ENCODE assay signal across 1 cellular context in the genomic region with DNA sequence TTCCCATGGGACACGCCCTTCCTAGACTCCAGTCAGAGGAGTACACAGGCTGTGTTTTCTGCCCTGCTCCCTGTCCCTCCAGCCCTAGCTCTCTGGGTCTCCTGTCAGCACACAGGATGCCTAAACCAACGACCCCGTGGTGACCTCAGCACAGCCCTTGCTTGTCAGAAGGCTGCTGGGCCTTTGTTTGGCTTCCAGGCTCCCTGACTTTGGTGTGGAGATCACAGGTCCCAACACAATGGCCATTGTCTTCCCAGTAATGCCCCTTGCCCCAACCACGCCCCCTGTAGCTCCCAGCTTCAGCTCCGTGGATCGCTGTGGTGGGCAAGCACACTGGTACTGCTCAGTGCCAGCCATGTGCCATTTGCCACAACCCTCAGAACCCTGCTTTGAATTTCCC.
TF ChIP-seq lines count a peak whose summit lies in the region.

No MANE protein-coding gene starts in this region.

TF ChIP-seq in HepG2, 621 proteins besides CTCF, POLR2A, EP300 and RAD21 (continued from another document):
- TF ChIP-seq, protein P1, sequence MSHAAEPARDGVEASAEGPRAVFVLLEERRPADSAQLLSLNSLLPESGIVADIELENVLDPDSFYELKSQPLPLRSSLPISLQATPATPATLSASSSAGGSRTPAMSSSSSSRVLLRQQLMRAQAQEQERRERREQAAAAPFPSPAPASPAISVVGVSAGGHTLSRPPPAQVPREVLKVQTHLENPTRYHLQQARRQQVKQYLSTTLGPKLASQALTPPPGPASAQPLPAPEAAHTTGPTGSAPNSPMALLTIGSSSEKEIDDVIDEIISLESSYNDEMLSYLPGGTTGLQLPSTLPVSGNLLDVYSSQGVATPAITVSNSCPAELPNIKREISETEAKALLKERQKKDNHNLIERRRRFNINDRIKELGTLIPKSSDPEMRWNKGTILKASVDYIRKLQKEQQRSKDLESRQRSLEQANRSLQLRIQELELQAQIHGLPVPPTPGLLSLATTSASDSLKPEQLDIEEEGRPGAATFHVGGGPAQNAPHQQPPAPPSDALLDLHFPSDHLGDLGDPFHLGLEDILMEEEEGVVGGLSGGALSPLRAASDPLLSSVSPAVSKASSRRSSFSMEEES (CRISPR knock-in tag; IDR thresholded peaks at IDR 0.05): no peak
- TF ChIP-seq ZNF557 (CRISPR knock-in tag; IDR thresholded peaks at IDR 0.05): no peak
- TF ChIP-seq SALL1 (CRISPR knock-in tag; IDR thresholded peaks at IDR 0.05): no peak
- TF ChIP-seq, protein P2, sequence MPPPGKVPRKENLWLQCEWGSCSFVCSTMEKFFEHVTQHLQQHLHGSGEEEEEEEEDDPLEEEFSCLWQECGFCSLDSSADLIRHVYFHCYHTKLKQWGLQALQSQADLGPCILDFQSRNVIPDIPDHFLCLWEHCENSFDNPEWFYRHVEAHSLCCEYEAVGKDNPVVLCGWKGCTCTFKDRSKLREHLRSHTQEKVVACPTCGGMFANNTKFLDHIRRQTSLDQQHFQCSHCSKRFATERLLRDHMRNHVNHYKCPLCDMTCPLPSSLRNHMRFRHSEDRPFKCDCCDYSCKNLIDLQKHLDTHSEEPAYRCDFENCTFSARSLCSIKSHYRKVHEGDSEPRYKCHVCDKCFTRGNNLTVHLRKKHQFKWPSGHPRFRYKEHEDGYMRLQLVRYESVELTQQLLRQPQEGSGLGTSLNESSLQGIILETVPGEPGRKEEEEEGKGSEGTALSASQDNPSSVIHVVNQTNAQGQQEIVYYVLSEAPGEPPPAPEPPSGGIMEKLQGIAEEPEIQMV (CRISPR knock-in tag; IDR thresholded peaks at IDR 0.05; ENCODE audit: low read depth): no peak
- peak; percentile 95 for TF ChIP-seq SOX5 (CRISPR knock-in tag; IDR thresholded peaks at IDR 0.05; ENCODE audit: borderline replicate concordance)
- no peak for TF ChIP-seq SP140L (CRISPR knock-in tag; IDR thresholded peaks at IDR 0.05; ENCODE audit: borderline replicate concordance)
- TF ChIP-seq SP5 (CRISPR knock-in tag; IDR thresholded peaks at IDR 0.05; ENCODE audit: borderline replicate concordance, low read depth): 0 out of 2 replicates have a peak, but pooled peaks have one; percentile 10
- no peak for TF ChIP-seq SIX1 (CRISPR knock-in tag; IDR thresholded peaks at IDR 0.05; ENCODE audit: borderline replicate concordance)
- TF ChIP-seq MEF2D (CRISPR knock-in tag; IDR thresholded peaks at IDR 0.05): no peak
- no peak for TF ChIP-seq ZNF235 (CRISPR knock-in tag; IDR thresholded peaks at IDR 0.05; ENCODE audit: borderline replicate concordance)
- TF ChIP-seq, protein P3, sequence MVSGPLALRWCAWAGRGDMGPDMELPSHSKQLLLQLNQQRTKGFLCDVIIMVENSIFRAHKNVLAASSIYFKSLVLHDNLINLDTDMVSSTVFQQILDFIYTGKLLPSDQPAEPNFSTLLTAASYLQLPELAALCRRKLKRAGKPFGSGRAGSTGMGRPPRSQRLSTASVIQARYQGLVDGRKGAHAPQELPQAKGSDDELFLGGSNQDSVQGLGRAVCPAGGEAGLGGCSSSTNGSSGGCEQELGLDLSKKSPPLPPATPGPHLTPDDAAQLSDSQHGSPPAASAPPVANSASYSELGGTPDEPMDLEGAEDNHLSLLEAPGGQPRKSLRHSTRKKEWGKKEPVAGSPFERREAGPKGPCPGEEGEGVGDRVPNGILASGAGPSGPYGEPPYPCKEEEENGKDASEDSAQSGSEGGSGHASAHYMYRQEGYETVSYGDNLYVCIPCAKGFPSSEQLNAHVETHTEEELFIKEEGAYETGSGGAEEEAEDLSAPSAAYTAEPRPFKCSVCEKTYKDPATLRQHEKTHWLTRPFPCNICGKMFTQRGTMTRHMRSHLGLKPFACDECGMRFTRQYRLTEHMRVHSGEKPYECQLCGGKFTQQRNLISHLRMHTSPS (CRISPR knock-in tag; IDR thresholded peaks at IDR 0.05; ENCODE audit: low read depth): peak; percentile 22; the same call in 1 of the 2 replicates
- TF ChIP-seq, protein P4, sequence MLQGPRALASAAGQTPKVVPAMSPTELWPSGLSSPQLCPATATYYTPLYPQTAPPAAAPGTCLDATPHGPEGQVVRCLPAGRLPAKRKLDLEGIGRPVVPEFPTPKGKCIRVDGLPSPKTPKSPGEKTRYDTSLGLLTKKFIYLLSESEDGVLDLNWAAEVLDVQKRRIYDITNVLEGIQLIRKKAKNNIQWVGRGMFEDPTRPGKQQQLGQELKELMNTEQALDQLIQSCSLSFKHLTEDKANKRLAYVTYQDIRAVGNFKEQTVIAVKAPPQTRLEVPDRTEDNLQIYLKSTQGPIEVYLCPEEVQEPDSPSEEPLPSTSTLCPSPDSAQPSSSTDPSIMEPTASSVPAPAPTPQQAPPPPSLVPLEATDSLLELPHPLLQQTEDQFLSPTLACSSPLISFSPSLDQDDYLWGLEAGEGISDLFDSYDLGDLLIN (CRISPR knock-in tag; IDR thresholded peaks at IDR 0.05; ENCODE audit: borderline replicate concordance): no peak
- peak; percentile 92 for TF ChIP-seq ZNF7 (CRISPR knock-in tag; IDR thresholded peaks at IDR 0.05)
- TF ChIP-seq, protein P5, sequence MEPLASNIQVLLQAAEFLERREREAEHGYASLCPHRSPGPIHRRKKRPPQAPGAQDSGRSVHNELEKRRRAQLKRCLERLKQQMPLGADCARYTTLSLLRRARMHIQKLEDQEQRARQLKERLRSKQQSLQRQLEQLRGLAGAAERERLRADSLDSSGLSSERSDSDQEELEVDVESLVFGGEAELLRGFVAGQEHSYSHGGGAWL (CRISPR knock-in tag; IDR thresholded peaks at IDR 0.05): no peak
- TF ChIP-seq NFKB2 (CRISPR knock-in tag; IDR thresholded peaks at IDR 0.05; ENCODE audit: borderline replicate concordance): no peak
- TF ChIP-seq, protein P6, sequence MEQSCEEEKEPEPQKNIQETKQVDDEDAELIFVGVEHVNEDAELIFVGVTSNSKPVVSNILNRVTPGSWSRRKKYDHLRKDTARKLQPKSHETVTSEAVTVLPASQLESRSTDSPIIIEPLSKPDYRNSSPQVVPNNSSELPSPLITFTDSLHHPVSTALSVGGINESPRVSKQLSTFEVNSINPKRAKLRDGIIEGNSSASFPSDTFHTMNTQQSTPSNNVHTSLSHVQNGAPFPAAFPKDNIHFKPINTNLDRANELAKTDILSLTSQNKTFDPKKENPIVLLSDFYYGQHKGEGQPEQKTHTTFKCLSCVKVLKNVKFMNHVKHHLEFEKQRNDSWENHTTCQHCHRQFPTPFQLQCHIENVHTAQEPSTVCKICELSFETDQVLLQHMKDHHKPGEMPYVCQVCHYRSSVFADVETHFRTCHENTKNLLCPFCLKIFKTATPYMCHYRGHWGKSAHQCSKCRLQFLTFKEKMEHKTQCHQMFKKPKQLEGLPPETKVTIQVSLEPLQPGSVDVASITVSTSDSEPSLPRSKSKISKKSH (CRISPR knock-in tag; IDR thresholded peaks at IDR 0.05; ENCODE audit: borderline replicate concordance): peak; percentile 55; the same call in 1 of the 2 replicates
- TF ChIP-seq HOXA9 (CRISPR knock-in tag; IDR thresholded peaks at IDR 0.05; ENCODE audit: borderline replicate concordance): no peak
- TF ChIP-seq TBX3 (IDR thresholded peaks at IDR 0.05; ENCODE audit: borderline replicate concordance): no peak
- TF ChIP-seq ZNF136 (CRISPR knock-in tag; IDR thresholded peaks at IDR 0.05; ENCODE audit: low read depth): no peak
- TF ChIP-seq SOX13 (IDR thresholded peaks at IDR 0.05): peak; percentile 89; the same call in 1 of the 2 replicates
- TF ChIP-seq SOX13 (CRISPR knock-in tag; conservative IDR thresholded peaks at IDR 0.05 in 1 of 2, IDR thresholded peaks at IDR 0.05 in 1 of 2): peak in 1 of 2 experiments; percentile 98; a peak in 2 of 4 replicates
- no peak for TF ChIP-seq CBX5 (CRISPR knock-in tag; IDR thresholded peaks at IDR 0.05; ENCODE audit: borderline replicate concordance)
- no peak for TF ChIP-seq HHEX (CRISPR knock-in tag; IDR thresholded peaks at IDR 0.05)
- TF ChIP-seq, protein P7, sequence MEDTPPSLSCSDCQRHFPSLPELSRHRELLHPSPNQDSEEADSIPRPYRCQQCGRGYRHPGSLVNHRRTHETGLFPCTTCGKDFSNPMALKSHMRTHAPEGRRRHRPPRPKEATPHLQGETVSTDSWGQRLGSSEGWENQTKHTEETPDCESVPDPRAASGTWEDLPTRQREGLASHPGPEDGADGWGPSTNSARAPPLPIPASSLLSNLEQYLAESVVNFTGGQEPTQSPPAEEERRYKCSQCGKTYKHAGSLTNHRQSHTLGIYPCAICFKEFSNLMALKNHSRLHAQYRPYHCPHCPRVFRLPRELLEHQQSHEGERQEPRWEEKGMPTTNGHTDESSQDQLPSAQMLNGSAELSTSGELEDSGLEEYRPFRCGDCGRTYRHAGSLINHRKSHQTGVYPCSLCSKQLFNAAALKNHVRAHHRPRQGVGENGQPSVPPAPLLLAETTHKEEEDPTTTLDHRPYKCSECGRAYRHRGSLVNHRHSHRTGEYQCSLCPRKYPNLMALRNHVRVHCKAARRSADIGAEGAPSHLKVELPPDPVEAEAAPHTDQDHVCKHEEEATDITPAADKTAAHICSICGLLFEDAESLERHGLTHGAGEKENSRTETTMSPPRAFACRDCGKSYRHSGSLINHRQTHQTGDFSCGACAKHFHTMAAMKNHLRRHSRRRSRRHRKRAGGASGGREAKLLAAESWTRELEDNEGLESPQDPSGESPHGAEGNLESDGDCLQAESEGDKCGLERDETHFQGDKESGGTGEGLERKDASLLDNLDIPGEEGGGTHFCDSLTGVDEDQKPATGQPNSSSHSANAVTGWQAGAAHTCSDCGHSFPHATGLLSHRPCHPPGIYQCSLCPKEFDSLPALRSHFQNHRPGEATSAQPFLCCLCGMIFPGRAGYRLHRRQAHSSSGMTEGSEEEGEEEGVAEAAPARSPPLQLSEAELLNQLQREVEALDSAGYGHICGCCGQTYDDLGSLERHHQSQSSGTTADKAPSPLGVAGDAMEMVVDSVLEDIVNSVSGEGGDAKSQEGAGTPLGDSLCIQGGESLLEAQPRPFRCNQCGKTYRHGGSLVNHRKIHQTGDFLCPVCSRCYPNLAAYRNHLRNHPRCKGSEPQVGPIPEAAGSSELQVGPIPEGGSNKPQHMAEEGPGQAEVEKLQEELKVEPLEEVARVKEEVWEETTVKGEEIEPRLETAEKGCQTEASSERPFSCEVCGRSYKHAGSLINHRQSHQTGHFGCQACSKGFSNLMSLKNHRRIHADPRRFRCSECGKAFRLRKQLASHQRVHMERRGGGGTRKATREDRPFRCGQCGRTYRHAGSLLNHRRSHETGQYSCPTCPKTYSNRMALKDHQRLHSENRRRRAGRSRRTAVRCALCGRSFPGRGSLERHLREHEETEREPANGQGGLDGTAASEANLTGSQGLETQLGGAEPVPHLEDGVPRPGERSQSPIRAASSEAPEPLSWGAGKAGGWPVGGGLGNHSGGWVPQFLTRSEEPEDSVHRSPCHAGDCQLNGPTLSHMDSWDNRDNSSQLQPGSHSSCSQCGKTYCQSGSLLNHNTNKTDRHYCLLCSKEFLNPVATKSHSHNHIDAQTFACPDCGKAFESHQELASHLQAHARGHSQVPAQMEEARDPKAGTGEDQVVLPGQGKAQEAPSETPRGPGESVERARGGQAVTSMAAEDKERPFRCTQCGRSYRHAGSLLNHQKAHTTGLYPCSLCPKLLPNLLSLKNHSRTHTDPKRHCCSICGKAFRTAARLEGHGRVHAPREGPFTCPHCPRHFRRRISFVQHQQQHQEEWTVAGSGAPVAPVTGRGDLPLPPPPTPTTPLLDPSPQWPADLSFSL (CRISPR knock-in tag; IDR thresholded peaks at IDR 0.05): no peak
- peak; percentile 49 for TF ChIP-seq NR2F6 (IDR thresholded peaks at IDR 0.05)
- peak; percentile 70 for TF ChIP-seq NR2F6 (CRISPR knock-in tag; IDR thresholded peaks at IDR 0.05)
- TF ChIP-seq XRCC5 (optimal IDR thresholded peaks at IDR 0.05; ENCODE audit: low read length): no peak
- no peak for TF ChIP-seq MYNN (CRISPR knock-in tag; IDR thresholded peaks at IDR 0.05; ENCODE audit: low read depth)
- TF ChIP-seq ZNF883 (CRISPR knock-in tag; IDR thresholded peaks at IDR 0.05; ENCODE audit: not compliant biosample characterization): no peak
